8 cellular contexts compared by ENCODE assay signal in the genomic region with DNA sequence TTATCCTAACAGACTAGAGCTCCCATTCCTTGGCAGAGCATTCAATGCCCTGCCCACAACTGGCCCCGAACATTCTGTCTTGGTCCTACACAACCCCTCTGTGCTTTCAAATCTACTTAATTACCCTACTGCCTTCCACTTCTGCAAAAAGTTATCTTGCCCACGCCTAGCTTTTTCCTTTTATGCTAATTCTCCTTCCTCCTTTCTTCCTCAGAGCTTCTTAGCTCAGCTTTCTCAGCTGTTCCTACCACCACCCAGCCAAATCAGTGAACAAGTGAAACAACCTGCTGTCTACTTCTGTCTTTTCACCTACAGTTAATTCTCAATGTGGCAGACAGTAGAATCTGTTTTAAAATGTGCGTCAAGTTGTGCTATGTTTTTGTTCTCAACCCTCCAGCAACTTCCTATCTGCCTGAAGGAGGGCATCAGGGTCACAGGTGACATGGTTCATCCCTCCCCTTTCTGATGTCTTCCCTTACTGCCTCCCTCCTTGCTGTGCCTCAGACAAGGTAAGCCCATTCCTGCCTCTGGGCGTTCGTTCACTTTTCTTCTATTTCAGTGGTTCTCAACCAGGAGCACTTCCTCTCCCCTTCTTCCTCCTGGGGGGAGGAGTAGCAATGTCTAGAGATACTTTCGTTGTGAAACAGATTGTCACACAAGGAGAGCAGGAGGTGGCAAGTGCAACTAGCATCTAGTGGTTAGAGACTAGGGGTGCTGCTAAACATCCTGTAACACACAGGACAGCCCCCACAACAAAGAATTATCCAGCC. TPM values are rescaled to one million over a fixed set of nuclear protein-coding genes. Genes with fewer than 3 reads are reported as not detected.
DNase-seq lines count a peak whose midpoint lies in the region; ATAC-seq, FAIRE-seq and TF ChIP-seq lines count a peak whose summit lies in the region.

No MANE protein-coding gene starts in this region.

- no peaks in the 10 kb centered on the region for H3K27me3 Mint-ChIP-seq in activated CD4-positive, alpha-beta memory T cell treated with anti-CD3 and anti-CD28 coated beads, Interleukin-2, amount 10 ng/mL, durations not matched to agents 7 days and 5 days

- DNase-seq in DND-41 (peak; percentile 45), dedifferentiated amniotic fluid mesenchymal stem cell (ENCODE audit: extremely low spot score) (no peak), RCC 7860 (ENCODE audit: low spot score) (no peak), dermis blood vessel endothelial cell (no peak)
- DNase-seq in activated CD4-positive, alpha-beta memory T cell treated with anti-CD3 and anti-CD28 coated beads, Interleukin-2, amount 10 ng/mL, durations not matched to agents 7 days and 5 days: peak; percentile 42

- CTCF ChIA-PET in activated CD4-positive, alpha-beta memory T cell treated with anti-CD3 and anti-CD28 coated beads, Interleukin-2, amount 10 ng/mL, durations not matched to agents 7 days and 5 days (lab: Charles Lee): interaction anchor here (0.6 to 4.5 kb wide), 18 partner anchors 9 to 763 kb away, joined by 3 to 26 read pairs (median 4); a partner anchor contains a TSS

- peak overlapping the region; percentile 62 for H3K27ac ChIP-seq in DND-41 (ENCODE audit: low read length)
- peak overlapping the region; percentile 1 for H3K27ac ChIP-seq in muscle layer of duodenum (ENCODE audit: low read length)

- H3K79me2 ChIP-seq in DND-41 (ENCODE audit: insufficient read depth, low read length): peaks cover 31% of the 10 kb centered on the region

- peak; percentile 16; the same call in 2 of the 3 replicates for ATAC-seq in DND-41 (ENCODE audit: insufficient read depth, low read depth)
- peak; percentile 43 for ATAC-seq in GM19455 (IDR thresholded peaks at IDR 0.05; ENCODE audit: unreplicated experiment)
- peak; percentile 40 for ATAC-seq in HG03442 (IDR thresholded peaks at IDR 0.05; ENCODE audit: unreplicated experiment)

- peaks cover 26% of the 10 kb centered on the region for H3K36me3 ChIP-seq in DND-41 (ENCODE audit: insufficient read depth, low read length)
- H3K36me3 ChIP-seq in muscle layer of duodenum (ENCODE audit: control insufficient read depth in 1 of 2, insufficient read depth in 2 of 2, low read length in 2 of 2): peaks cover 0 to 4% of the 10 kb centered on the region in 2 donors

- H3K9ac ChIP-seq in DND-41 (ENCODE audit: low read depth, low read length): peak overlapping the region; percentile 89

- H3K4me3 Mint-ChIP-seq in activated CD4-positive, alpha-beta memory T cell treated with anti-CD3 and anti-CD28 coated beads, Interleukin-2, amount 10 ng/mL, durations not matched to agents 7 days and 5 days: peak overlapping the region; percentile 92

- peaks cover 63% of the 10 kb centered on the region for H3K4me1 Mint-ChIP-seq in activated CD4-positive, alpha-beta memory T cell treated with anti-CD3 and anti-CD28 coated beads, Interleukin-2, amount 10 ng/mL, durations not matched to agents 7 days and 5 days

- POLR2A ChIA-PET in activated CD4-positive, alpha-beta memory T cell treated with anti-CD3 and anti-CD28 coated beads, Interleukin-2, amount 10 ng/mL, durations not matched to agents 7 days and 5 days (lab: Charles Lee): interaction anchor here (0.9 to 8.8 kb wide), 12 partner anchors 8 to 99 kb away, joined by 3 to 94 read pairs (median 6); a partner anchor contains a TSS

- FAIRE-seq in RCC 7860 (lab: Jason Lieb, UNC): no peak

- H3K4me3 ChIP-seq in DND-41 (ENCODE audit: low read depth in 1 of 2, low read length in 2 of 2): peak overlapping the region in 1 of 2 experiments; percentile 34; a peak in 2 of 4 replicates
- H3K4me3 ChIP-seq in muscle layer of duodenum (ENCODE audit: low read depth in 1 of 2, low read length in 2 of 2): peak overlapping the region in 1 of 2 donors; percentile 53

- H2AFZ ChIP-seq in DND-41 (ENCODE audit: low read depth, low read length): peak overlapping the region; percentile 86

- H3K4me1 ChIP-seq in DND-41 (ENCODE audit: insufficient read depth, low read length) (peaks cover 57% of the 10 kb centered on the region), muscle layer of duodenum (ENCODE audit: control insufficient read depth in 1 of 2, insufficient read depth in 2 of 2, low read length in 2 of 2) (peaks cover 6 to 37% of the 10 kb centered on the region in 2 donors)

- H4K20me1 ChIP-seq in DND-41 (ENCODE audit: insufficient read depth, low read length): 0 out of 2 replicates have a peak, but pooled peaks cover 3% of the 10 kb centered on the region

- H3K9me3 ChIP-seq in DND-41 (ENCODE audit: insufficient read depth, low read length, severe bottlenecking) (no peaks in the 10 kb centered on the region), muscle layer of duodenum (ENCODE audit: control insufficient read depth in 1 of 2, low read length in 2 of 2) (no peaks in the 10 kb centered on the region)

- peaks cover 28% of the 10 kb centered on the region for H3K36me3 Mint-ChIP-seq in activated CD4-positive, alpha-beta memory T cell treated with anti-CD3 and anti-CD28 coated beads, Interleukin-2, amount 10 ng/mL, durations not matched to agents 7 days and 5 days (ENCODE audit: low read depth)

- no peak for TF ChIP-seq CTCF in DND-41 (IDR thresholded peaks at IDR 0.05; ENCODE audit: borderline replicate concordance, extremely low read depth, low read length, poor library complexity, severe bottlenecking)

- peak overlapping the region; percentile 95 for H3K4me2 ChIP-seq in DND-41 (ENCODE audit: insufficient read depth, low read length)

- peak overlapping the region; percentile 99 for H3K27ac Mint-ChIP-seq in activated CD4-positive, alpha-beta memory T cell treated with anti-CD3 and anti-CD28 coated beads, Interleukin-2, amount 10 ng/mL, durations not matched to agents 7 days and 5 days

- H3K27me3 ChIP-seq in DND-41 (ENCODE audit: insufficient read depth, low read length, poor library complexity) (no peaks in the 10 kb centered on the region), muscle layer of duodenum (ENCODE audit: low read depth, low read length) (no peaks in the 10 kb centered on the region)

- no peaks in the 10 kb centered on the region for H3K9me3 Mint-ChIP-seq in activated CD4-positive, alpha-beta memory T cell treated with anti-CD3 and anti-CD28 coated beads, Interleukin-2, amount 10 ng/mL, durations not matched to agents 7 days and 5 days

RNA-seq across cellular contexts. Expression of a gene that starts 1.3 kb away (rescaled TPM):
- 10 to 100 TPM; 95.0 to 96.3 TPM for total RNA-seq in activated CD4-positive, alpha-beta memory T cell treated with anti-CD3 and anti-CD28 coated beads, Interleukin-2, amount 10 ng/mL, durations not matched to agents 7 days and 5 days
- total RNA-seq in dermis blood vessel endothelial cell: 40.7 and 50.8 TPM in 2 replicates

RNA-seq across cellular contexts. Expression of a gene that starts 53.3 kb away (rescaled TPM):
- 100 to 1,000 TPM; 135 to 138 TPM for total RNA-seq in activated CD4-positive, alpha-beta memory T cell treated with anti-CD3 and anti-CD28 coated beads, Interleukin-2, amount 10 ng/mL, durations not matched to agents 7 days and 5 days
- total RNA-seq in dermis blood vessel endothelial cell: 55.7 and 67.2 TPM in 2 replicates

Comparison
In these comparisons a context has a peak if more than half of its experiments do, and no peak if none do; other contexts are left out.
1. DNase-seq: peak in DND-41 (single experiment) and activated CD4-positive, alpha-beta memory T cell treated with anti-CD3 and anti-CD28 coated beads, Interleukin-2, amount 10 ng/mL, durations not matched to agents 7 days and 5 days (single experiment); none in dedifferentiated amniotic fluid mesenchymal stem cell (single experiment), RCC 7860 (single experiment) and dermis blood vessel endothelial cell (single experiment).
2. Peak in every context shown above with its lines, with median percentiles within 50 percentile points of each other: ATAC-seq.